ENCODE assay signal across 1 cellular context in the genomic region with DNA sequence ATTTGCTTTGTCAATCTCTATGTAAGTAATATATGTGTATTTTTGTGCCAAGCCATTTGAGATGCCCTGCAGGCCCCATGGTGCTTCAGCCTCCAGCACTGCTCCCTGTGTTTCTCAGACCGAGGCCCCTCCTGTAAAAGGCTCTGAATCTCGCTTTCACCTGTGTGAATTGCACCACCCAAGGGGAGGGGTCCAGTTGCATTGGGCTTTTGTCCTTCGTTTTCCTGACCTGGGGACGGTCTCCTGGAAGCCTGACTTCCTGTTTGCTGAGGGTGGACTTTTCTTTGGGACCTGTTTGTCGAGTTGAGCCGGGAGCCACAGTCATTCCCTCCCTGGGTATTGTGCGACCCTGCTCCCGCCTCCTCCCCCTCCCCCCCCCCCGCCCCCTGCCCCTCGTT.
TF ChIP-seq lines count a peak whose summit lies in the region.

No MANE protein-coding gene starts in this region.

TF ChIP-seq in HepG2, 621 proteins besides CTCF, POLR2A, EP300 and RAD21 (continued from another document):
- TF ChIP-seq, protein P1, sequence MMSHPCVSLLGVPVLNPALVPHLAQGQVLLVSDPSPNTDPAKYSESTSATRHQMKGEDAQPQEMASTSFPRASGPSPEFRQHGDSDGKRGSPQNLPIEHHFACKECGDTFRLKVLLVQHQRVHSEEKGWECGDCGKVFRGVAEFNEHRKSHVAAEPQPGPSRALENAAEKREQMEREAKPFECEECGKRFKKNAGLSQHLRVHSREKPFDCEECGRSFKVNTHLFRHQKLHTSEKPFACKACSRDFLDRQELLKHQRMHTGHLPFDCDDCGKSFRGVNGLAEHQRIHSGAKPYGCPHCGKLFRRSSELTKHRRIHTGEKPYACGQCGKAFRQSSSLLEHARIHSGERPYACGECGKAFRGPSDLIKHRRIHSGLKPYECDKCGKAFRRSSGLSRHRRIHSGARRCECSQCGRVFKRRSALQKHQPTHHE (CRISPR knock-in tag; IDR thresholded peaks at IDR 0.05; ENCODE audit: borderline replicate concordance) = no peak
- TF ChIP-seq ZFX (CRISPR knock-in tag; IDR thresholded peaks at IDR 0.05; ENCODE audit: low read depth) (peak; percentile 38; the same call in 1 of the 2 replicates), PHF8 (CRISPR knock-in tag; IDR thresholded peaks at IDR 0.05) (peak; percentile 2; the same call in 1 of the 2 replicates), ZFY (CRISPR knock-in tag; IDR thresholded peaks at IDR 0.05) (peak; percentile 38; the same call in 1 of the 2 replicates), TFAP4 (IDR thresholded peaks at IDR 0.05; ENCODE audit: borderline replicate concordance, low read depth) (peak; percentile 85), ATF7-NPFF (CRISPR knock-in tag; IDR thresholded peaks at IDR 0.05; ENCODE audit: low read depth) (peak; percentile 26; the same call in 1 of the 2 replicates), ETV5 (CRISPR knock-in tag; IDR thresholded peaks at IDR 0.05; ENCODE audit: borderline replicate concordance) (peak; percentile 96), JUN (CRISPR knock-in tag; IDR thresholded peaks at IDR 0.05) (no peak), TOPORS (CRISPR knock-in tag; IDR thresholded peaks at IDR 0.05) (no peak), ZNF772 (CRISPR knock-in tag; IDR thresholded peaks at IDR 0.05) (peak; percentile 82; the same call in 1 of the 2 replicates), ISL2 (CRISPR knock-in tag; IDR thresholded peaks at IDR 0.05) (0 out of 2 replicates have a peak, but pooled peaks have one; percentile 36), PPARG (CRISPR knock-in tag; conservative IDR thresholded peaks at IDR 0.05) (peak; percentile 60; the same call in 1 of the 2 replicates), ETV6 (CRISPR knock-in tag; conservative IDR thresholded peaks at IDR 0.05) (0 out of 2 replicates have a peak, but pooled peaks have one; percentile 47), ZNF792 (CRISPR knock-in tag; IDR thresholded peaks at IDR 0.05) (0 out of 2 replicates have a peak, but pooled peaks have one; percentile 9), FOXP1 (IDR thresholded peaks at IDR 0.05) (no peak), FOXP1 (CRISPR knock-in tag; IDR thresholded peaks at IDR 0.05) (peak; percentile 83), YY1 (IDR thresholded peaks at IDR 0.05; ENCODE audit: insufficient read depth, insufficient replicate concordance, low read depth, low read length) (peak; percentile 24), BCL6 (CRISPR knock-in tag; IDR thresholded peaks at IDR 0.05) (peak; percentile 76; the same call in 1 of the 2 replicates), NR2F6 (IDR thresholded peaks at IDR 0.05) (peak; percentile 55), NR2F6 (CRISPR knock-in tag; IDR thresholded peaks at IDR 0.05) (peak; percentile 83), ELF3 (CRISPR knock-in tag; IDR thresholded peaks at IDR 0.05) (peak; percentile 93), KLF16 (CRISPR knock-in tag; IDR thresholded peaks at IDR 0.05) (no peak; a peak in 1 of 4 replicates), THRA (CRISPR knock-in tag; IDR thresholded peaks at IDR 0.05; ENCODE audit: borderline replicate concordance) (peak; percentile 79), KAT2B (IDR thresholded peaks at IDR 0.05; ENCODE audit: borderline replicate concordance, low read depth, low read length) (no peak), FOXK1 (CRISPR knock-in tag; IDR thresholded peaks at IDR 0.05; ENCODE audit: borderline replicate concordance, low read depth) (peak; percentile 60; the same call in 1 of the 2 replicates), SP1 (IDR thresholded peaks at IDR 0.05) (no peak), SP1 (CRISPR knock-in tag; IDR thresholded peaks at IDR 0.05) (peak; percentile 46; the same call in 1 of the 2 replicates), KLF9 (CRISPR knock-in tag; IDR thresholded peaks at IDR 0.05; ENCODE audit: low read depth) (no peak), ZEB1 (IDR thresholded peaks at IDR 0.05; ENCODE audit: insufficient replicate concordance, low read depth) (peak; percentile 64), CEBPG (CRISPR knock-in tag; IDR thresholded peaks at IDR 0.05) (peak; percentile 95), PCBP1 (IDR thresholded peaks at IDR 0.05; ENCODE audit: borderline replicate concordance, low read depth, low read length) (peak; percentile 90; the same call in 1 of the 2 replicates), POLR2G (IDR thresholded peaks at IDR 0.05; ENCODE audit: low read depth, low read length) (peak; percentile 66), ARID3A (IDR thresholded peaks at IDR 0.05; ENCODE audit: low read depth, low read length) (no peak)
